ENCODE assay signal across 19 cellular contexts in the genomic region with DNA sequence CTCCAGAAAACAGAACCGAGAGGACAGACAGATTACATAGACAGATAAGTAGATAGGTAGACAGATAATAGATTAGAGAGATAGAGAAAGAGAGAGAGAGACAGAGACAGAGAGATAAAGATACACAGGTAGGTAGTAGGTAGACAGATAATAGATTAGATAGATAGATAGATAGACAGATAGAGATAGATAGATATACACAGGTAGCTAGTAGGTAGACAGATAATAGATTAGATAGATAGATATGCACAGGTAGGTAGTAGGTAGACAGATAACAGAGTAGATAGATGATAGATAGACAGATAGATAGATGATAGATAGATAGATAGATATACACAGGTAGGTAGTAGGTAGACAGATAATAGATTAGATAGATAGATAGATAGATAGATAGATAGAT. TPM values are rescaled to one million over a fixed set of nuclear protein-coding genes. Genes with fewer than 3 reads are reported as not detected.
A peak's percentile ranks its signal among the peaks of the same experiment; 100 is the strongest.
DNase-seq lines count a peak whose midpoint lies in the region; ATAC-seq, FAIRE-seq and TF ChIP-seq lines count a peak whose summit lies in the region.
"Had no signal": no experiment of that assay in that cellular context is flagged by ENCODE, and none has a peak within 500 bp of the region (broad histone marks: within the 10 kb centered on the region; RNA-seq: fewer than 3 reads in every experiment).

No MANE protein-coding gene starts in this region.

- TF ChIP-seq CTCF in HepG2 (CRISPR knock-in tag; IDR thresholded peaks at IDR 0.05): no peak
- no peak for TF ChIP-seq CTCF in right lobe of liver (IDR thresholded peaks at IDR 0.05)
- TF ChIP-seq CTCF in activated B cell treated with CpG ODN at 0.5 μM for 24 hours (IDR thresholded peaks at IDR 0.05): no peak
- TF ChIP-seq CTCF in nephron (IDR thresholded peaks at IDR 0.05; ENCODE audit: unreplicated experiment in 3 of 3): no peak

- no peaks in the 10 kb centered on the region for H3K79me2 ChIP-seq in HepG2 (ENCODE audit: insufficient read depth, low read length)

- DNase-seq in HepG2 (ENCODE audit: low spot score) (no peak), right lobe of liver (no peak), activated B cell treated with CpG ODN at 0.5 μM for 24 hours (no peak), NCI-H146 (lab: John Stamatoyannopoulos, UW) (no peak)
- DNase-seq in effector CD4-positive, alpha-beta T cell: no peak
- DNase-seq: CD4-positive, CD25-positive, alpha-beta regulatory T cell; DMS79; H7; NCI-H1092; NCI-H1436; NCI-H1930; NCI-H510A had no signal

- BruUV-seq in HepG2 (replicated peaks; lab: Mats Ljungman, UMichigan): no TSS peak

- H4K20me1 ChIP-seq in HepG2 (ENCODE audit: insufficient read depth, low read length): no peaks in the 10 kb centered on the region

- 0% methylated on average over 1 of the region's 1 CpG for WGBS in HepG2 (ENCODE audit: low lambda C conversion rate)
- WGBS in right lobe of liver (ENCODE audit: insufficient coverage, low coverage, low lambda C conversion rate, missing lambda C conversion rate): 40% methylated on average over 1 of the region's 1 CpG

- H3K36me3 Mint-ChIP-seq in activated B cell treated with CpG ODN at 0.5 μM for 24 hours (ENCODE audit: low read depth) (no peaks in the 10 kb centered on the region), nephron (ENCODE audit: low read depth) (no peaks in the 10 kb centered on the region)
- H3K36me3 Mint-ChIP-seq: CD4-positive, CD25-positive, alpha-beta regulatory T cell had no signal

- no peaks in the 10 kb centered on the region for H3K9me3 ChIP-seq in HepG2 (ENCODE audit: low read length)
- peaks cover 0 to 2% (median 0%) of the 10 kb centered on the region in 4 donors for H3K9me3 ChIP-seq in right lobe of liver

- no peaks in the 10 kb centered on the region for H3K36me3 ChIP-seq in HepG2 (replicated peaks in 1 of 2; ENCODE audit: control insufficient read depth in 1 of 2, insufficient read depth in 2 of 2, low read length in 2 of 2)
- H3K36me3 ChIP-seq in right lobe of liver: no peaks in the 10 kb centered on the region

- TF ChIP-seq EP300 in HepG2 (IDR thresholded peaks at IDR 0.05; ENCODE audit: low read depth in 2 of 2, low read length in 2 of 2) (no peak), HepG2 (CRISPR knock-in tag; IDR thresholded peaks at IDR 0.05; ENCODE audit: borderline replicate concordance) (no peak)

- TF ChIP-seq POLR2A in HepG2 (IDR thresholded peaks at IDR 0.05; ENCODE audit: insufficient read depth in 1 of 2, low read depth in 2 of 2, low read length in 2 of 2) (no peak), right lobe of liver (IDR thresholded peaks at IDR 0.05) (no peak)

- TF ChIP-seq RAD21 in HepG2 (CRISPR knock-in tag; IDR thresholded peaks at IDR 0.05): no peak

- H3K4me2 ChIP-seq in HepG2 (ENCODE audit: low read depth, low read length): peak overlapping the region; percentile 76

- in situ Hi-C loops in HepG2 (cut with HindIII; ENCODE audit: extremely low pct_ligation_motif_present, low pct_unique_long_range_greater_than_20kb): no loop called here

- H3K9ac ChIP-seq in HepG2 (ENCODE audit: insufficient read depth, low read depth, low read length): peak overlapping the region; percentile 3; the same call in 1 of the 2 replicates

- peaks cover 81% of the 10 kb centered on the region for H3K4me1 ChIP-seq in HepG2 (ENCODE audit: insufficient read depth, low read length)
- peaks cover 0 to 40% (median 10%) of the 10 kb centered on the region in 4 donors for H3K4me1 ChIP-seq in right lobe of liver

- intact Hi-C loops in HepG2 (cut with micrococcal nuclease; ENCODE audit: unreplicated experiment) (loop anchor here (2.0 to 5.0 kb wide), 2 partner anchors 37 to 191 kb away; partner anchors contain the start of gene USF2), right lobe of liver (cut with DNase I) (no loop called here), activated B cell treated with CpG ODN at 0.5 μM for 24 hours (cut with micrococcal nuclease) (no loop called here)

- no peak overlapping the region for H2AFZ ChIP-seq in HepG2 (ENCODE audit: low read length)

- POLR2A ChIA-PET in HepG2 (lab: Yijun Ruan, JAX) (interaction anchor here (1.6 kb wide), 1 partner anchor 10 kb away, joined by 6 read pairs; no protein-coding TSS in a partner anchor), activated B cell treated with CpG ODN at 0.5 μM for 24 hours (lab: Charles Lee) (interaction anchor here (0.6 to 4.9 kb wide), 6 partner anchors 9 to 135 kb away, joined by 3 to 33 read pairs (median 4); partner anchors contain the start of gene FFAR1)

- H3K4me3 ChIP-seq in HepG2 (replicated peaks in 1 of 3; ENCODE audit: insufficient read depth in 1 of 3, low read depth in 2 of 3, low read length in 3 of 3): peak overlapping the region in 1 of 3 experiments; percentile 36; a peak in 1 of 6 replicates
- no peak overlapping the region for H3K4me3 ChIP-seq in right lobe of liver

- H3K9me3 Mint-ChIP-seq in activated B cell treated with CpG ODN at 0.5 μM for 24 hours (no peaks in the 10 kb centered on the region), nephron (peaks cover 3% of the 10 kb centered on the region)
- H3K9me3 Mint-ChIP-seq: CD4-positive, CD25-positive, alpha-beta regulatory T cell had no signal

- H3K27ac ChIP-seq in HepG2 (ENCODE audit: extremely low read length, insufficient read depth, low read length) (peak overlapping the region; percentile 87), right lobe of liver (no peak overlapping the region)

- H3K27me3 Mint-ChIP-seq in activated B cell treated with CpG ODN at 0.5 μM for 24 hours (no peaks in the 10 kb centered on the region), nephron (ENCODE audit: low read depth) (peaks cover 6% of the 10 kb centered on the region)

- ATAC-seq in HepG2 (no peak), right lobe of liver (no peak), activated B cell treated with CpG ODN at 0.5 μM for 24 hours (ENCODE audit: low read depth) (no peak), GM19395 (IDR thresholded peaks at IDR 0.05; ENCODE audit: unreplicated experiment) (no peak), GM19324 (IDR thresholded peaks at IDR 0.05; ENCODE audit: low FRiP score, unreplicated experiment) (no peak)
- ATAC-seq: Panc1, SK-N-SH treated with all-trans-retinoic acid at 6 μM for 48 hours had no signal

- FAIRE-seq in HepG2 (lab: Jason Lieb, UNC): no peak

- H3K4me3 Mint-ChIP-seq in activated B cell treated with CpG ODN at 0.5 μM for 24 hours (peak overlapping the region; percentile 6), nephron (no peak overlapping the region)
- H3K4me3 Mint-ChIP-seq: CD4-positive, CD25-positive, alpha-beta regulatory T cell had no signal

- CTCF ChIA-PET in HepG2 (lab: Yijun Ruan, JAX; ENCODE audit: low intra/inter-chr PET ratio, low total read pairs) (interaction anchor here (1.6 kb wide), 1 partner anchor 11 kb away, joined by 4 read pairs; no protein-coding TSS in a partner anchor), activated B cell treated with CpG ODN at 0.5 μM for 24 hours (lab: Charles Lee) (interaction anchor here (1.9 to 3.7 kb wide), 3 partner anchors 11 to 105 kb away, joined by 6 to 18 read pairs (median 9); no protein-coding TSS in a partner anchor)

- H3K4me1 Mint-ChIP-seq in activated B cell treated with CpG ODN at 0.5 μM for 24 hours: peaks cover 75% of the 10 kb centered on the region
- peaks cover 36% of the 10 kb centered on the region for H3K4me1 Mint-ChIP-seq in nephron

- H3K27ac Mint-ChIP-seq in activated B cell treated with CpG ODN at 0.5 μM for 24 hours (no peak overlapping the region), nephron (peak overlapping the region; percentile 86 to 94 (median 93))

- no peaks in the 10 kb centered on the region; a peak in 1 of 5 replicates for H3K27me3 ChIP-seq in HepG2 (ENCODE audit: control insufficient read depth in 1 of 2, insufficient read depth in 2 of 2, low read length in 2 of 2)
- H3K27me3 ChIP-seq in right lobe of liver: no peaks in the 10 kb centered on the region

RNA-seq across cellular contexts. Expression of gene FFAR2, which starts 10.1 kb away (rescaled TPM):
- total RNA-seq in HepG2 (2016; rRNA removed; fragmentation: Illumina TruSeq; extraction: Trizol) (not detected in 2 replicates), right lobe of liver (under 1 TPM in 3 of 6 experiments, not detected in 3; 0.30 to 0.64 (median 0.35) TPM), activated B cell treated with CpG ODN at 0.5 μM for 24 hours (not detected in 2 replicates)
- not detected in 2 replicates for total RNA-seq in HepG2 (2016; cell fraction: cytosol; rRNA removed; fragmentation: Illumina TruSeq; extraction: Trizol; ENCODE audit: low read depth)
- total RNA-seq in HepG2 (2016; cell fraction: insoluble cytoplasmic fraction; rRNA removed; fragmentation: Illumina TruSeq; extraction: Trizol): not detected in 2 replicates
- not detected in 2 replicates for total RNA-seq in HepG2 (2016; cell fraction: membrane; rRNA removed; fragmentation: Illumina TruSeq; extraction: Trizol)
- not detected in 2 replicates for total RNA-seq in HepG2 (2016; cell fraction: nucleus; rRNA removed; fragmentation: Illumina TruSeq; extraction: Trizol)
- polyA plus RNA-seq in HepG2 (2011; rRNA removed): 0.12 and 0.30 TPM in 2 replicates
- polyA plus RNA-seq in HepG2 (2011; cell fraction: cytosol; rRNA removed): 0.03 and 0.14 TPM in 2 replicates
- polyA plus RNA-seq in HepG2 (2011; cell fraction: nucleus; rRNA removed): 0.12 TPM in 1 of 2 replicates, not detected in the other
- 0.31 and 1.2 TPM in 2 replicates for polyA plus RNA-seq in HepG2 (2012)
- not detected in 2 replicates for polyA plus RNA-seq in HepG2 (2016; cell fraction: cytosol; fragmentation: Illumina TruSeq; extraction: Trizol; ENCODE audit: low read depth)
- not detected in 2 replicates for polyA plus RNA-seq in HepG2 (2016; cell fraction: insoluble cytoplasmic fraction; fragmentation: Illumina TruSeq; extraction: Trizol; ENCODE audit: low read depth)
- polyA plus RNA-seq in HepG2 (2016; cell fraction: membrane; fragmentation: Illumina TruSeq; extraction: Trizol; ENCODE audit: low read depth): not detected in 2 replicates
- not detected in 2 replicates for polyA plus RNA-seq in HepG2 (2016; cell fraction: nucleus; fragmentation: Illumina TruSeq; extraction: Trizol; ENCODE audit: insufficient read depth, low read depth)
- polyA minus RNA-seq in HepG2 (2011; rRNA and poly(A)+ RNA removed; ENCODE audit: low replicate concordance): not detected in 2 replicates
- polyA minus RNA-seq in HepG2 (2011; cell fraction: cytosol; rRNA and poly(A)+ RNA removed): not detected in 2 replicates
- polyA minus RNA-seq in HepG2 (2011; cell fraction: nucleus; rRNA and poly(A)+ RNA removed): not detected in 2 replicates
- total RNA-seq: A172; CD4-positive, CD25-positive, alpha-beta regulatory T cell; H7 had no signal
- polyA plus RNA-seq: AG04450; CD4-positive, CD25-positive, alpha-beta regulatory T cell had no signal

RNA-seq across cellular contexts. Expression of gene KRTDAP, which starts 32.1 kb away (rescaled TPM):
- total RNA-seq in HepG2 (2016; rRNA removed; fragmentation: Illumina TruSeq; extraction: Trizol) (0.86 TPM in 1 of 2 replicates, not detected in the other), right lobe of liver (not detected), activated B cell treated with CpG ODN at 0.5 μM for 24 hours (not detected in 2 replicates)
- 1.0 and 1.2 TPM in 2 replicates for total RNA-seq in HepG2 (2016; cell fraction: cytosol; rRNA removed; fragmentation: Illumina TruSeq; extraction: Trizol; ENCODE audit: low read depth)
- not detected in 2 replicates for total RNA-seq in HepG2 (2016; cell fraction: insoluble cytoplasmic fraction; rRNA removed; fragmentation: Illumina TruSeq; extraction: Trizol)
- 0.55 and 0.80 TPM in 2 replicates for total RNA-seq in HepG2 (2016; cell fraction: membrane; rRNA removed; fragmentation: Illumina TruSeq; extraction: Trizol)
- total RNA-seq in HepG2 (2016; cell fraction: nucleus; rRNA removed; fragmentation: Illumina TruSeq; extraction: Trizol): 1.1 TPM in 1 of 2 replicates, not detected in the other
- 0.67 and 1.5 TPM in 2 replicates for polyA plus RNA-seq in HepG2 (2011; rRNA removed)
- 0.24 and 0.36 TPM in 2 replicates for polyA plus RNA-seq in HepG2 (2011; cell fraction: cytosol; rRNA removed)
- 1.5 and 1.8 TPM in 2 replicates for polyA plus RNA-seq in HepG2 (2011; cell fraction: nucleus; rRNA removed)
- 2.0 TPM in 1 of 2 replicates, not detected in the other for polyA plus RNA-seq in HepG2 (2012)
- 0.45 and 0.46 TPM in 2 replicates for polyA plus RNA-seq in HepG2 (2016; cell fraction: cytosol; fragmentation: Illumina TruSeq; extraction: Trizol; ENCODE audit: low read depth)
- polyA plus RNA-seq in HepG2 (2016; cell fraction: insoluble cytoplasmic fraction; fragmentation: Illumina TruSeq; extraction: Trizol; ENCODE audit: low read depth): 0.96 TPM in 1 of 2 replicates, not detected in the other
- polyA plus RNA-seq in HepG2 (2016; cell fraction: membrane; fragmentation: Illumina TruSeq; extraction: Trizol; ENCODE audit: low read depth): 0.77 TPM in 1 of 2 replicates, not detected in the other
- polyA plus RNA-seq in HepG2 (2016; cell fraction: nucleus; fragmentation: Illumina TruSeq; extraction: Trizol; ENCODE audit: insufficient read depth, low read depth): 2.1 TPM in 1 of 2 replicates, not detected in the other
- not detected in 2 replicates for polyA minus RNA-seq in HepG2 (2011; rRNA and poly(A)+ RNA removed; ENCODE audit: low replicate concordance)
- not detected in 2 replicates for polyA minus RNA-seq in HepG2 (2011; cell fraction: cytosol; rRNA and poly(A)+ RNA removed)
- polyA minus RNA-seq in HepG2 (2011; cell fraction: nucleus; rRNA and poly(A)+ RNA removed): not detected in 2 replicates
- total RNA-seq: A172; CD4-positive, CD25-positive, alpha-beta regulatory T cell had no signal
- polyA plus RNA-seq: AG04450; CD4-positive, CD25-positive, alpha-beta regulatory T cell had no signal

RNA-seq across cellular contexts. Expression of gene DMKN, which starts 55.3 kb away (rescaled TPM):
- total RNA-seq in HepG2 (2016; rRNA removed; fragmentation: Illumina TruSeq; extraction: Trizol): 57.0 and 57.1 TPM in 2 replicates
- 52.1 and 71.1 TPM in 2 replicates for total RNA-seq in HepG2 (2016; cell fraction: cytosol; rRNA removed; fragmentation: Illumina TruSeq; extraction: Trizol; ENCODE audit: low read depth)
- 55.0 and 64.5 TPM in 2 replicates for total RNA-seq in HepG2 (2016; cell fraction: insoluble cytoplasmic fraction; rRNA removed; fragmentation: Illumina TruSeq; extraction: Trizol)
- total RNA-seq in HepG2 (2016; cell fraction: membrane; rRNA removed; fragmentation: Illumina TruSeq; extraction: Trizol): 55.0 and 70.4 TPM in 2 replicates
- total RNA-seq in HepG2 (2016; cell fraction: nucleus; rRNA removed; fragmentation: Illumina TruSeq; extraction: Trizol): 35.2 and 39.1 TPM in 2 replicates
- polyA plus RNA-seq in HepG2 (2011; rRNA removed): 50.8 and 71.8 TPM in 2 replicates
- 60.5 and 71.9 TPM in 2 replicates for polyA plus RNA-seq in HepG2 (2011; cell fraction: cytosol; rRNA removed)
- polyA plus RNA-seq in HepG2 (2011; cell fraction: nucleus; rRNA removed): 113 and 144 TPM in 2 replicates
- 58.5 and 76.3 TPM in 2 replicates for polyA plus RNA-seq in HepG2 (2012)
- polyA plus RNA-seq in HepG2 (2016; cell fraction: cytosol; fragmentation: Illumina TruSeq; extraction: Trizol; ENCODE audit: low read depth): 63.4 and 84.5 TPM in 2 replicates
- 82.8 and 88.3 TPM in 2 replicates for polyA plus RNA-seq in HepG2 (2016; cell fraction: insoluble cytoplasmic fraction; fragmentation: Illumina TruSeq; extraction: Trizol; ENCODE audit: low read depth)
- polyA plus RNA-seq in HepG2 (2016; cell fraction: membrane; fragmentation: Illumina TruSeq; extraction: Trizol; ENCODE audit: low read depth): 64.6 and 76.3 TPM in 2 replicates
- polyA plus RNA-seq in HepG2 (2016; cell fraction: nucleus; fragmentation: Illumina TruSeq; extraction: Trizol; ENCODE audit: insufficient read depth, low read depth): 74.9 and 81.7 TPM in 2 replicates
- 16.2 and 41.7 TPM in 2 replicates for polyA minus RNA-seq in HepG2 (2011; rRNA and poly(A)+ RNA removed; ENCODE audit: low replicate concordance)
- 9.2 and 13.4 TPM in 2 replicates for polyA minus RNA-seq in HepG2 (2011; cell fraction: cytosol; rRNA and poly(A)+ RNA removed)
- polyA minus RNA-seq in HepG2 (2011; cell fraction: nucleus; rRNA and poly(A)+ RNA removed): 36.8 and 59.8 TPM in 2 replicates
- 1 to 10 TPM; 1.0 to 4.0 (median 2.0) TPM for total RNA-seq in right lobe of liver
- total RNA-seq in activated B cell treated with CpG ODN at 0.5 μM for 24 hours: 1.5 and 1.7 TPM in 2 replicates
- total RNA-seq: CD4-positive, CD25-positive, alpha-beta regulatory T cell had no signal

Comparison
In these comparisons a context has a peak if more than half of its experiments do, and no peak if none do; other contexts are left out.
1. RNA of gene DMKN, which starts 55.3 kb away (total RNA-seq): 35.2 to 71.1 TPM in HepG2; 1.0 to 4.0 TPM in right lobe of liver and 1.5 to 1.7 TPM in activated B cell treated with CpG ODN at 0.5 μM for 24 hours; every median in the first group is over 4 times any median in the second.